ENCODE assay signal across 8 cellular contexts in the genomic region with DNA sequence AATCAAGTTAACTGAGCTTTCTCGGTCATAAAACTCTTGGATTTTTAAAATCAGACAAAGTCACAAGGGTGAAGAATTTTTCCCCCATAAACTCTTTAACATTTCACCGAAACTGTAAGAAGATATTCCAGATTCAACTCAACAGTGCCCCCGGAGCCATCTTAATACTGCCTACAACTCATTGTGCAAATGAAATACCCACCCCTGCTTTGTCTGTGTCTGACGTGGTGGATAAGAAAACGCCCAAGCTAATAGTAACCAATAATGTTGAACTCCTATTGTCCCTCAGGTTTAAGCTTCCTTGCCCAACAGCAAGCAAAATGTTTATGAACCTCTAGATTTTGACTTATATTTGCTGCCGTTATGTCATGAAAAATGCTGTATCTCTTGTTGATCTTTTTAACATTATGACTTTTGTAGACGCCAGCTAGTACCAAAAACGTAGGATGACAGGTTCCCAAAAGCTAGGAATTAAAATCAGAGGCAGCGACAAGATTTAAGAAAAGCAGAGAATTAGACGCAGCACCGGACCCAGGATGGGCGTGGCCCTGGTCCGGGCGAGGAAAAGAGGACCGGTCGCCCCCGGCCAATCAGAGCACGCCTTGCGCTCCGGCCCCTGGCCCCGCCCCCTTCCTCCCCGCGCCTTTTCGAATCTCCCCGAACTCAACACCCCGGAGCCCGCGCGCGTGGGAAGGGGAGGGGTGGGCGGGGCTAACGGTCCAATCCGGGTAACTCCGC. TPM values are rescaled to one million over a fixed set of nuclear protein-coding genes. Genes with fewer than 3 reads are reported as not detected.
A peak's percentile ranks its signal among the peaks of the same experiment; 100 is the strongest.
DNase-seq lines count a peak whose midpoint lies in the region; ATAC-seq and TF ChIP-seq lines count a peak whose summit lies in the region.

No MANE protein-coding gene starts in this region.

- TF ChIP-seq CTCF in kidney epithelial cell (IDR thresholded peaks at IDR 0.05; ENCODE audit: insufficient read depth, low read length, poor library complexity, severe bottlenecking): peak; percentile 13

- peaks cover 3% of the 10 kb centered on the region for H3K27me3 ChIP-seq in kidney epithelial cell (ENCODE audit: control insufficient read depth, insufficient read depth, low read length)

- H3K4me3 ChIP-seq in kidney epithelial cell (ENCODE audit: low read depth, low read length): peak overlapping the region; percentile 70

- H3K36me3 ChIP-seq in kidney epithelial cell (ENCODE audit: control insufficient read depth, insufficient read depth, low read length): peaks cover 2% of the 10 kb centered on the region

- ATAC-seq in GM19035 (IDR thresholded peaks at IDR 0.05; ENCODE audit: unreplicated experiment) (peak; percentile 74), HG03378 (IDR thresholded peaks at IDR 0.05; ENCODE audit: unreplicated experiment) (peak; percentile 42)

- DNase-seq in AG08395 (ENCODE audit: low spot score) (peak; percentile 97), NCI-H460 (ENCODE audit: extremely low read depth, low read depth) (peak; percentile 66), cerebellar nuclear complex (lab: John Stamatoyannopoulos, UW) (peak; percentile 41 to 85), kidney epithelial cell (ENCODE audit: low read depth) (peak; percentile 61)
- peak; percentile 83 for DNase-seq in activated CD4-positive, alpha-beta T cell treated with anti-CD3 and anti-CD28 coated beads for 1 hour
- peak; percentile 99 for DNase-seq in stimulated activated CD4-positive, alpha-beta T cell treated with anti-CD3 and anti-CD28 coated beads, Interleukin-15, amount 100 ng/mL, for 24 hours

RNA-seq across cellular contexts. Expression of a gene that starts 1.1 kb away (rescaled TPM):
- 75.9 and 97.0 TPM in 2 replicates for total RNA-seq in NCI-H460 (2014; rRNA removed; shearing (Covaris generic))
- 66.8 and 74.1 TPM in 2 replicates for polyA plus RNA-seq in NCI-H460 (2014; cell fraction: nucleus; rRNA removed)
- 182 and 207 TPM in 2 replicates for total RNA-seq in kidney epithelial cell

RNA-seq across cellular contexts. Expression of a gene that starts 29.6 kb away (rescaled TPM):
- total RNA-seq in NCI-H460 (2014; rRNA removed; shearing (Covaris generic)): 4.3 and 4.5 TPM in 2 replicates
- 4.0 and 4.4 TPM in 2 replicates for polyA plus RNA-seq in NCI-H460 (2014; cell fraction: nucleus; rRNA removed)
- total RNA-seq in kidney epithelial cell: 8.7 and 11.9 TPM in 2 replicates

RNA-seq across cellular contexts. Expression of a gene that starts 45.9 kb away (rescaled TPM):
- 7.8 and 8.8 TPM in 2 replicates for total RNA-seq in NCI-H460 (2014; rRNA removed; shearing (Covaris generic))
- 13.4 and 14.6 TPM in 2 replicates for polyA plus RNA-seq in NCI-H460 (2014; cell fraction: nucleus; rRNA removed)
- 1.7 and 6.2 TPM in 2 replicates for total RNA-seq in kidney epithelial cell

Comparison
In these comparisons a context has a peak if more than half of its experiments do, and no peak if none do; other contexts are left out.
1. Peak in every context shown above with its lines: DNase-seq, ATAC-seq and H3K4me3 ChIP-seq.